In genomic region chr20:62707981-62708521, GRCh38 we compare ENCODE assay signal across 2 cellular contexts.
TF ChIP-seq lines count a peak whose summit lies in the region.

No MANE protein-coding gene starts in this region.

TF ChIP-seq in SK-N-SH, 30 proteins besides CTCF, POLR2A, EP300 and RAD21 (continued from another document):
- no peak for TF ChIP-seq MEF2A (IDR thresholded peaks at IDR 0.05; ENCODE audit: borderline replicate concordance, low read depth)
TF ChIP-seq in SK-N-SH: peak in this region for 0.

TF ChIP-seq in SK-N-SH treated with all-trans-retinoic acid at 6 μM for 48 hours, 23 proteins besides CTCF, POLR2A, EP300 and RAD21 (continued from another document):
- TF ChIP-seq CREB5 (CRISPR knock-in tag; IDR thresholded peaks at IDR 0.05; ENCODE audit: low read depth) (no peak), OSR1 (CRISPR knock-in tag; IDR thresholded peaks at IDR 0.05) (no peak), SNAI2 (CRISPR knock-in tag; IDR thresholded peaks at IDR 0.05) (no peak), CSRNP3 (CRISPR knock-in tag; IDR thresholded peaks at IDR 0.05) (no peak), ISL1 (CRISPR knock-in tag; IDR thresholded peaks at IDR 0.05) (no peak)
